In the genomic region with DNA sequence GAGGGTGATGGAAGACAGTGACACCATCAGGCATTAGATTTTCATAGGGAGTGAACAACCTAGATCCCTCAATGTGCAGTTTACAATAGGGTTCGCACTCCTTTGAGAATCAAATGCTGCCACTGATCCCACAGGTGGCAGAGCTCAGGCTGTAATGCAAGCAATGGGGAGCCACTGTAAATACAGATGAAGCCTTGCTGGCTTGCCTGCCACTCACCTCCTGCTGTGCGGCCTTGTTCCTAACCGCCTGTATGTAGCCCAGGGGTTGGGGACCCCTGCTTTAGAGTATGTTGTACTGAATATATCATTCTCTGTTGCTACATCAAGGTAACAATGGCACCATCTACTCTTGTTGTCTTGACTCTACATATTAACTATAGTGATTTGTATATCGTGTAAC, we compare ENCODE assay signal across 23 cellular contexts. TPM values are rescaled to one million over a fixed set of nuclear protein-coding genes. Genes with fewer than 3 reads are reported as not detected.
"Had no signal": no experiment of that assay in that cellular context is flagged by ENCODE, and none has a peak within 500 bp of the region (broad histone marks: within the 10 kb centered on the region; RNA-seq: fewer than 3 reads in every experiment).

No MANE protein-coding gene starts in this region.

- DNase-seq: activated B cell treated with CpG ODN at 0.5 μM for 24 hours; activated CD4-positive, alpha-beta T cell treated with anti-CD3 and anti-CD28 coated beads for 36 hours; activated CD4-positive, alpha-beta T cell treated with anti-CD3 and anti-CD28 coated beads, Interleukin-2, amount 50 U/mL, for 48 hours; activated effector memory CD4-positive, alpha-beta T cell treated with Interleukin-2 at 50 U/mL for 16 hours; activated naive CD4-positive, alpha-beta T cell treated with anti-CD3 and anti-CD28 coated beads, Interleukin-2, amount 10 ng/mL, durations not matched to agents 7 days and 5 days; activated naive CD8-positive, alpha-beta T cell treated with anti-CD3 and anti-CD28 coated beads, Interleukin-2, amount 50 U/mL, for 24 hours; activated T-cell treated with anti-CD3 and anti-CD28 coated beads, Interleukin-2, amount 50 U/mL, for 72 hours; anterior cingulate cortex; body of pancreas; effector CD8-positive, alpha-beta T cell; heart left ventricle; naive thymus-derived CD8-positive, alpha-beta T cell; right cardiac atrium; stimulated activated CD4-positive, alpha-beta T cell treated with anti-CD3 and anti-CD28 coated beads, Interleukin-1b, Interleukin-23, amount 100 ng/mL, for 48 hours; substantia nigra; T-helper 9 cell; transverse colon had no signal

- H3K4me1 Mint-ChIP-seq: activated B cell treated with CpG ODN at 0.5 μM for 24 hours; activated naive CD8-positive, alpha-beta T cell treated with anti-CD3 and anti-CD28 coated beads, Interleukin-2, amount 50 U/mL, for 24 hours had no signal

- H3K27ac Mint-ChIP-seq: activated B cell treated with CpG ODN at 0.5 μM for 24 hours; activated CD4-positive, alpha-beta T cell treated with anti-CD3 and anti-CD28 coated beads for 36 hours; activated naive CD4-positive, alpha-beta T cell treated with anti-CD3 and anti-CD28 coated beads, Interleukin-2, amount 10 ng/mL, durations not matched to agents 7 days and 5 days; activated naive CD8-positive, alpha-beta T cell treated with anti-CD3 and anti-CD28 coated beads, Interleukin-2, amount 50 U/mL, for 24 hours; activated T-cell treated with anti-CD3 and anti-CD28 coated beads, Interleukin-2, amount 50 U/mL, for 72 hours; dendritic cell treated with granulocyte-macrophage colony-stimulating factor and Interleukin-4, amounts not matched to agents 40 ng/mL and 50 ng/mL, for 4 days; naive thymus-derived CD8-positive, alpha-beta T cell; stimulated activated naive CD8-positive, alpha-beta T cell treated with anti-CD3 and anti-CD28 coated beads, Interleukin-15, Interleukin-2, amounts not matched to agents 100 ng/mL and 50 ng/mL, for 24 hours had no signal

- H3K27ac ChIP-seq: cardiac muscle cell, heart left ventricle, transverse colon had no signal

- H3K27me3 ChIP-seq: body of pancreas, cardiac muscle cell, gastroesophageal sphincter, heart left ventricle, transverse colon had no signal

- H3K36me3 Mint-ChIP-seq: activated naive CD4-positive, alpha-beta T cell treated with anti-CD3 and anti-CD28 coated beads, Interleukin-2, amount 10 ng/mL, durations not matched to agents 7 days and 5 days; naive thymus-derived CD8-positive, alpha-beta T cell had no signal

- H3K27me3 Mint-ChIP-seq: activated B cell treated with CpG ODN at 0.5 μM for 24 hours; activated naive CD8-positive, alpha-beta T cell treated with anti-CD3 and anti-CD28 coated beads, Interleukin-2, amount 50 U/mL, for 24 hours; dendritic cell treated with granulocyte-macrophage colony-stimulating factor and Interleukin-4, amounts not matched to agents 40 ng/mL and 50 ng/mL, for 4 days; stimulated activated naive CD8-positive, alpha-beta T cell treated with anti-CD3 and anti-CD28 coated beads, Interleukin-15, Interleukin-2, amounts not matched to agents 100 ng/mL and 50 ng/mL, for 24 hours had no signal

- H3K4me3 Mint-ChIP-seq: activated B cell treated with CpG ODN at 0.5 μM for 24 hours; activated CD4-positive, alpha-beta T cell treated with anti-CD3 and anti-CD28 coated beads for 36 hours; activated naive CD4-positive, alpha-beta T cell treated with anti-CD3 and anti-CD28 coated beads, Interleukin-2, amount 10 ng/mL, durations not matched to agents 7 days and 5 days; activated naive CD8-positive, alpha-beta T cell treated with anti-CD3 and anti-CD28 coated beads, Interleukin-2, amount 50 U/mL, for 24 hours; activated T-cell treated with anti-CD3 and anti-CD28 coated beads, Interleukin-2, amount 50 U/mL, for 72 hours; dendritic cell treated with granulocyte-macrophage colony-stimulating factor and Interleukin-4, amounts not matched to agents 40 ng/mL and 50 ng/mL, for 4 days; naive thymus-derived CD8-positive, alpha-beta T cell; stimulated activated naive CD8-positive, alpha-beta T cell treated with anti-CD3 and anti-CD28 coated beads, Interleukin-15, Interleukin-2, amounts not matched to agents 100 ng/mL and 50 ng/mL, for 24 hours had no signal

- H3K9me3 Mint-ChIP-seq: activated B cell treated with CpG ODN at 0.5 μM for 24 hours; activated naive CD4-positive, alpha-beta T cell treated with anti-CD3 and anti-CD28 coated beads, Interleukin-2, amount 10 ng/mL, durations not matched to agents 7 days and 5 days; activated naive CD8-positive, alpha-beta T cell treated with anti-CD3 and anti-CD28 coated beads, Interleukin-2, amount 50 U/mL, for 24 hours; activated T-cell treated with anti-CD3 and anti-CD28 coated beads, Interleukin-2, amount 50 U/mL, for 72 hours; dendritic cell treated with granulocyte-macrophage colony-stimulating factor and Interleukin-4, amounts not matched to agents 40 ng/mL and 50 ng/mL, for 4 days; naive thymus-derived CD8-positive, alpha-beta T cell; stimulated activated naive CD8-positive, alpha-beta T cell treated with anti-CD3 and anti-CD28 coated beads, Interleukin-15, Interleukin-2, amounts not matched to agents 100 ng/mL and 50 ng/mL, for 24 hours had no signal

- H3K4me3 ChIP-seq: body of pancreas, cardiac muscle cell, gastroesophageal sphincter, heart left ventricle, lung, transverse colon had no signal

RNA-seq across cellular contexts. Expression of gene TPD52L1, which starts 37.1 kb away (rescaled TPM):
- total RNA-seq: activated B cell treated with CpG ODN at 0.5 μM for 24 hours; naive thymus-derived CD8-positive, alpha-beta T cell; T-helper 1 cell treated with Interleukin-12 subunit alpha and Interleukin-12 subunit beta and Interleukin-4 antibody, amounts not matched to agents 30 ng/mL and 1 ng/mL, for 36 hours had no signal
